ENCODE assay signal across 1 cellular context in genomic region chr13:31162151-31163008, GRCh38.
TF ChIP-seq lines count a peak whose summit lies in the region.

No MANE protein-coding gene starts in this region.

TF ChIP-seq in GM12878, 131 proteins besides CTCF, POLR2A, EP300 and RAD21 (continued from another document):
- no peak for TF ChIP-seq PRDM15 (CRISPR knock-in tag; IDR thresholded peaks at IDR 0.05)
- peak; percentile 73; the same call in 1 of the 2 replicates for TF ChIP-seq RELB (IDR thresholded peaks at IDR 0.05; ENCODE audit: low read depth)
- TF ChIP-seq GATAD2B (conservative IDR thresholded peaks at IDR 0.05; ENCODE audit: low read depth): 0 out of 2 replicates have a peak, but pooled peaks have one; percentile 7
- TF ChIP-seq CBFB (IDR thresholded peaks at IDR 0.05; ENCODE audit: low read depth): peak; percentile 95
- TF ChIP-seq LARP7 (IDR thresholded peaks at IDR 0.05): peak; percentile 26; the same call in 1 of the 2 replicates
- no peak for TF ChIP-seq ZNF24 (IDR thresholded peaks at IDR 0.05)
- TF ChIP-seq RELA (IDR thresholded peaks at IDR 0.05; ENCODE audit: borderline replicate concordance, partially characterized antibody): no peak
- TF ChIP-seq CBX5 (IDR thresholded peaks at IDR 0.05; ENCODE audit: low read depth): no peak
- TF ChIP-seq NFXL1 (IDR thresholded peaks at IDR 0.05; ENCODE audit: borderline replicate concordance): no peak
- TF ChIP-seq TARDBP (IDR thresholded peaks at IDR 0.05; ENCODE audit: borderline replicate concordance): peak; percentile 93
- TF ChIP-seq MEF2A (IDR thresholded peaks at IDR 0.05; ENCODE audit: insufficient read depth, low read depth, low read length): 0 out of 2 replicates have a peak, but pooled peaks have one; percentile 19
- TF ChIP-seq SREBF2 (IDR thresholded peaks at IDR 0.05; ENCODE audit: low read length): no peak
- TF ChIP-seq NR2F1 (conservative IDR thresholded peaks at IDR 0.05): 0 out of 2 replicates have a peak, but pooled peaks have one; percentile 1
- no peak for TF ChIP-seq NFYA (IDR thresholded peaks at IDR 0.05; ENCODE audit: borderline replicate concordance, low read depth, low read length)
- TF ChIP-seq STAT1 (conservative IDR thresholded peaks at IDR 0.05): peak; percentile 82; the same call in 1 of the 2 replicates
- TF ChIP-seq USF2 (IDR thresholded peaks at IDR 0.05; ENCODE audit: borderline replicate concordance, low read depth, low read length): 0 out of 2 replicates have a peak, but pooled peaks have one; percentile 0
- no peak for TF ChIP-seq KAT2A (conservative IDR thresholded peaks at IDR 0.05; ENCODE audit: control insufficient read depth, low read depth, low read length)
- no peak for TF ChIP-seq NRF1 (conservative IDR thresholded peaks at IDR 0.05; ENCODE audit: low read depth, low read length)
- TF ChIP-seq RBBP5 (conservative IDR thresholded peaks at IDR 0.05): no peak
- peak; percentile 37; the same call in 1 of the 2 replicates for TF ChIP-seq ZNF384 (IDR thresholded peaks at IDR 0.05; ENCODE audit: borderline replicate concordance, low read depth, low read length)
- TF ChIP-seq RB1 (IDR thresholded peaks at IDR 0.05; ENCODE audit: borderline replicate concordance): peak; percentile 45; the same call in 1 of the 2 replicates
- TF ChIP-seq MAX (IDR thresholded peaks at IDR 0.05; ENCODE audit: low read depth, low read length): no peak; the same call in none of the 2 replicates
- TF ChIP-seq SIN3A (IDR thresholded peaks at IDR 0.05; ENCODE audit: low read depth, low read length): peak; percentile 84
- no peak for TF ChIP-seq DPF2 (IDR thresholded peaks at IDR 0.05)
- no peak; a peak in 1 of 4 replicates for TF ChIP-seq ETV6 (conservative IDR thresholded peaks at IDR 0.05 in 1 of 2, IDR thresholded peaks at IDR 0.05 in 1 of 2; ENCODE audit: borderline replicate concordance in 1 of 2, low read depth in 1 of 2)
- TF ChIP-seq FOXK2 (IDR thresholded peaks at IDR 0.05): peak; percentile 24; the same call in 1 of the 2 replicates
- TF ChIP-seq E2F8 (IDR thresholded peaks at IDR 0.05; ENCODE audit: low read depth, partially characterized antibody): no peak
- TF ChIP-seq E2F4 (IDR thresholded peaks at IDR 0.05; ENCODE audit: low read depth, low read length): 0 out of 2 replicates have a peak, but pooled peaks have one; percentile 44
- TF ChIP-seq PML (IDR thresholded peaks at IDR 0.05; ENCODE audit: low read length): peak; percentile 57; the same call in 1 of the 2 replicates
